In genomic region chr4:107988763-107989035, GRCh38 we compare ENCODE assay signal across 10 cellular contexts. TPM values are rescaled to one million over a fixed set of nuclear protein-coding genes. Genes with fewer than 3 reads are reported as not detected.
A peak's percentile ranks its signal among the peaks of the same experiment; 100 is the strongest.
DNase-seq lines count a peak whose midpoint lies in the region; ATAC-seq and TF ChIP-seq lines count a peak whose summit lies in the region.
"Had no signal": no experiment of that assay in that cellular context is flagged by ENCODE, and none has a peak within 500 bp of the region (broad histone marks: within the 10 kb centered on the region; RNA-seq: fewer than 3 reads in every experiment).

No MANE protein-coding gene starts in this region.

- H3K4me1 Mint-ChIP-seq in natural killer cell = peaks cover 24% of the 10 kb centered on the region in 2 donors
- peaks cover 6 to 19% of the 10 kb centered on the region in 2 donors for H3K4me1 Mint-ChIP-seq in natural killer cell treated with Interleukin-12 subunit alpha and Interleukin-12 subunit beta and Interleukin-15 and Interleukin-18, amount 100 ng/mL, for 72 hours (ENCODE audit: low read depth in 2 of 2)

- no peak overlapping the region; the same call in 1 of the 2 replicates for H2AFZ ChIP-seq in PC-9

- H3K4me1 ChIP-seq in PC-9 (replicated peaks; ENCODE audit: insufficient read depth) (peaks cover 15% of the 10 kb centered on the region; the same call in 1 of the 2 replicates), uterus (peaks cover 0 to 4% of the 10 kb centered on the region in 2 donors)

- intact Hi-C loops in natural killer cell (cut with micrococcal nuclease) = loop anchor here (1.0 to 5.0 kb wide), 3 partner anchors 57 to 632 kb away; partner anchors contain the start of genes CYP2U1, PAPSS1 and RPL34
- intact Hi-C loops in PC-9 (cut with micrococcal nuclease; ENCODE audit: unreplicated experiment) = loop anchor here (2.0 kb wide), 1 partner anchor 164 kb away; the partner anchor contains the start of gene SGMS2
- intact Hi-C loops in left colon (cut with DNase I, micrococcal nuclease) = loop anchor here in 1 of 2 donors (5.0 kb wide), 1 partner anchor 56 kb away; the partner anchor contains the start of gene CYP2U1
- intact Hi-C loops in uterus (cut with DNase I; ENCODE audit: low total_unique reads) = loop anchor here (10.0 kb wide), 1 partner anchor 54 kb away; the partner anchor contains the start of gene CYP2U1

- H3K4me3 ChIP-seq in PC-9 (peak overlapping the region; percentile 82; the same call in 1 of the 2 replicates), uterus (peak overlapping the region in 1 of 2 donors; percentile 97)

- no peaks in the 10 kb centered on the region for H3F3A ChIP-seq in PC-9 (ENCODE audit: insufficient read depth, low read depth)

- H3K27me3 ChIP-seq in PC-9 (ENCODE audit: insufficient read depth, low read depth) (no peaks in the 10 kb centered on the region), uterus (no peaks in the 10 kb centered on the region)

- TF ChIP-seq POLR2A in uterus (IDR thresholded peaks at IDR 0.05) = no peak

- H3K27ac Mint-ChIP-seq in natural killer cell = peak overlapping the region; percentile 89 to 94
- peak overlapping the region in 1 of 2 donors; percentile 79 for H3K27ac Mint-ChIP-seq in natural killer cell treated with Interleukin-12 subunit alpha and Interleukin-12 subunit beta and Interleukin-15 and Interleukin-18, amount 100 ng/mL, for 72 hours

- H3K9me3 ChIP-seq in PC-9 (ENCODE audit: insufficient read depth, low read depth) = no peaks in the 10 kb centered on the region
- H3K9me3 ChIP-seq in uterus = no peaks in the 10 kb centered on the region
- H3K9me3 ChIP-seq: HAP-1 had no signal

- no peaks in the 10 kb centered on the region for H3K36me3 ChIP-seq in PC-9 (ENCODE audit: low read depth)
- no peaks in the 10 kb centered on the region for H3K36me3 ChIP-seq in uterus
- H3K36me3 ChIP-seq: HAP-1 had no signal

- TF ChIP-seq CTCF in natural killer cell (IDR thresholded peaks at IDR 0.05) (no peak), PC-9 (conservative IDR thresholded peaks at IDR 0.05) (no peak), uterus (IDR thresholded peaks at IDR 0.05) (no peak), GM10266 (IDR thresholded peaks at IDR 0.05; ENCODE audit: control insufficient read depth, insufficient read depth, low read depth, missing control alignments) (no peak)

- H3K4me2 ChIP-seq in PC-9 = peak overlapping the region; percentile 94

- no peaks in the 10 kb centered on the region for H3K9me2 ChIP-seq in PC-9 (ENCODE audit: insufficient read depth)

- no peaks in the 10 kb centered on the region for H3K27me3 Mint-ChIP-seq in natural killer cell (ENCODE audit: low read depth in 2 of 2)
- no peaks in the 10 kb centered on the region for H3K27me3 Mint-ChIP-seq in natural killer cell treated with Interleukin-12 subunit alpha and Interleukin-12 subunit beta and Interleukin-15 and Interleukin-18, amount 100 ng/mL, for 72 hours

- H4K20me1 ChIP-seq in PC-9 (ENCODE audit: insufficient read depth) = no peaks in the 10 kb centered on the region; the same call in 1 of the 2 replicates

- CTCF ChIA-PET in PC-9 (lab: Charles Lee) = no interaction called here

- POLR2A ChIA-PET in PC-9 (lab: Charles Lee; ENCODE audit: unreplicated experiment) = no interaction called here

- BruUV-seq in PC-9 (replicated peaks; lab: Mats Ljungman, UMichigan) = no TSS peak

- no peaks in the 10 kb centered on the region for H3K9me3 Mint-ChIP-seq in natural killer cell
- H3K9me3 Mint-ChIP-seq in natural killer cell treated with Interleukin-12 subunit alpha and Interleukin-12 subunit beta and Interleukin-15 and Interleukin-18, amount 100 ng/mL, for 72 hours = no peaks in the 10 kb centered on the region

- H3K36me3 Mint-ChIP-seq in natural killer cell = no peaks in the 10 kb centered on the region
- peaks cover 5% of the 10 kb centered on the region for H3K36me3 Mint-ChIP-seq in natural killer cell treated with Interleukin-12 subunit alpha and Interleukin-12 subunit beta and Interleukin-15 and Interleukin-18, amount 100 ng/mL, for 72 hours

- H3K4me3 Mint-ChIP-seq in natural killer cell = no peak overlapping the region
- no peak overlapping the region for H3K4me3 Mint-ChIP-seq in natural killer cell treated with Interleukin-12 subunit alpha and Interleukin-12 subunit beta and Interleukin-15 and Interleukin-18, amount 100 ng/mL, for 72 hours

- H3K27ac ChIP-seq in PC-9 (no peak overlapping the region), uterus (peak overlapping the region; percentile 94 to 95)

- ATAC-seq in natural killer cell = no peak
- ATAC-seq in natural killer cell treated with Interleukin-12 subunit alpha and Interleukin-12 subunit beta and Interleukin-15 and Interleukin-18, amount 100 ng/mL, for 72 hours = no peak
- ATAC-seq in left colon = peak; percentile 10

- DNase-seq in natural killer cell (no peak), PC-9 (no peak), left colon (no peak), uterus (no peak), NCI-H345 treated with DMSO at 0.1 percent for 48 hours (lab: John Stamatoyannopoulos, UW; ENCODE audit: unreplicated experiment) (no peak), GM10266 (ENCODE audit: extremely low spot score) (no peak), NCI-H2196 treated with DMSO at 0.1 percent for 48 hours (lab: John Stamatoyannopoulos, UW; ENCODE audit: unreplicated experiment) (no peak)
- no peak for DNase-seq in natural killer cell treated with Interleukin-12 subunit alpha and Interleukin-12 subunit beta and Interleukin-15 and Interleukin-18, amount 100 ng/mL, for 72 hours (ENCODE audit: low spot score)
- DNase-seq: activated naive CD4-positive, alpha-beta T cell had no signal

- H3K79me2 ChIP-seq in PC-9 (ENCODE audit: low read depth) = peaks cover 39% of the 10 kb centered on the region

RNA-seq across cellular contexts. Expression of gene HADH, which starts 1.0 kb away (rescaled TPM):
- total RNA-seq in natural killer cell (10 to 100 TPM in 2 of 3 donors, 1 to 10 TPM in 1; 9.1 to 16.5 (median 14.4) TPM), PC-9 (2021) (36.8 and 45.0 TPM in 2 replicates), left colon (100 to 1,000 TPM; 145 to 147 TPM), uterus (10 to 100 TPM; 32.0 to 63.5 (median 50.0) TPM)
- total RNA-seq in natural killer cell treated with Interleukin-12 subunit alpha and Interleukin-12 subunit beta and Interleukin-15 and Interleukin-18, amount 100 ng/mL, for 72 hours = 10 to 100 TPM; 21.3 to 33.9 TPM

RNA-seq across cellular contexts. Expression of gene CYP2U1, which starts 57.4 kb away (rescaled TPM):
- 1 to 10 TPM; 2.5 to 4.5 (median 3.4) TPM for total RNA-seq in natural killer cell
- 1 to 10 TPM; 1.6 to 4.3 TPM for total RNA-seq in natural killer cell treated with Interleukin-12 subunit alpha and Interleukin-12 subunit beta and Interleukin-15 and Interleukin-18, amount 100 ng/mL, for 72 hours
- 1.1 and 1.3 TPM in 2 replicates for total RNA-seq in PC-9 (2021)
- 1 to 10 TPM; 2.8 to 4.0 TPM for total RNA-seq in left colon
- total RNA-seq in uterus = 10 to 100 TPM; 14.7 to 32.0 (median 20.5) TPM
